Comparison of ENCODE assay signal across 10 cellular contexts in genomic region chr21:45455321-45456013, GRCh38. TPM values are rescaled to one million over a fixed set of nuclear protein-coding genes. Genes with fewer than 3 reads are reported as not detected.
A peak's percentile ranks its signal among the peaks of the same experiment; 100 is the strongest.
DNase-seq lines count a peak whose midpoint lies in the region; ATAC-seq and TF ChIP-seq lines count a peak whose summit lies in the region.
"Had no signal": no experiment of that assay in that cellular context is flagged by ENCODE, and none has a peak within 500 bp of the region (broad histone marks: within the 10 kb centered on the region; RNA-seq: fewer than 3 reads in every experiment).

No MANE protein-coding gene starts in this region.

- H2AFZ ChIP-seq in mammary epithelial cell (ENCODE audit: low read depth, low read length): peak overlapping the region; percentile 70

- peak; percentile 62 for ATAC-seq in activated naive CD8-positive, alpha-beta T cell treated with anti-CD3 and anti-CD28 coated beads, Interleukin-2, amount 10 ng/mL, durations not matched to agents 7 days and 5 days (ENCODE audit: low read depth)
- peak; percentile 75 to 87 (median 80) for ATAC-seq in right lobe of liver
- no peak for ATAC-seq in effector memory CD8-positive, alpha-beta T cell (replicated peaks)
- ATAC-seq in GM18870 (IDR thresholded peaks at IDR 0.05; ENCODE audit: unreplicated experiment): no peak
- ATAC-seq: CD8-positive, alpha-beta T cell had no signal

- peaks cover 31% of the 10 kb centered on the region for H3K4me1 ChIP-seq in mammary epithelial cell (ENCODE audit: insufficient read depth, low read length)
- peaks cover 0 to 44% (median 16%) of the 10 kb centered on the region in 4 donors for H3K4me1 ChIP-seq in right lobe of liver

- no peak overlapping the region for H3K9ac ChIP-seq in mammary epithelial cell (ENCODE audit: insufficient read depth, low read length)

- H3K27ac ChIP-seq in mammary epithelial cell (ENCODE audit: insufficient read depth, low read depth, low read length): no peak overlapping the region
- H3K27ac ChIP-seq in right lobe of liver: peak overlapping the region; percentile 39 to 78 (median 78)

- H3K9me3 Mint-ChIP-seq in activated naive CD8-positive, alpha-beta T cell treated with anti-CD3 and anti-CD28 coated beads, Interleukin-2, amount 10 ng/mL, durations not matched to agents 7 days and 5 days: peaks cover 7% of the 10 kb centered on the region
- H3K9me3 Mint-ChIP-seq in activated naive CD8-positive, alpha-beta T cell treated with anti-CD3 and anti-CD28 coated beads for 36 hours: no peaks in the 10 kb centered on the region
- no peaks in the 10 kb centered on the region for H3K9me3 Mint-ChIP-seq in effector memory CD8-positive, alpha-beta T cell
- H3K9me3 Mint-ChIP-seq in HFFc6: 0 out of 2 replicates have a peak, but pooled peaks cover 6% of the 10 kb centered on the region
- H3K9me3 Mint-ChIP-seq: CD8-positive, alpha-beta T cell had no signal

- WGBS in mammary epithelial cell (ENCODE audit: low coverage, missing lambda C conversion rate): 18% methylated on average over 9 of the region's 26 CpGs
- no CpG with 5 or more reads among the region's 26 CpGs for WGBS in right lobe of liver (ENCODE audit: insufficient coverage, low coverage, low lambda C conversion rate, missing lambda C conversion rate)

- no peak overlapping the region for H3K4me3 ChIP-seq in mammary epithelial cell (replicated peaks in 1 of 3; ENCODE audit: insufficient read depth in 1 of 3, low read depth in 2 of 3, low read length in 3 of 3)
- H3K4me3 ChIP-seq in right lobe of liver: peak overlapping the region; percentile 69 to 91 (median 79)

- H3K36me3 Mint-ChIP-seq in activated naive CD8-positive, alpha-beta T cell treated with anti-CD3 and anti-CD28 coated beads, Interleukin-2, amount 10 ng/mL, durations not matched to agents 7 days and 5 days: no peaks in the 10 kb centered on the region
- H3K36me3 Mint-ChIP-seq in activated naive CD8-positive, alpha-beta T cell treated with anti-CD3 and anti-CD28 coated beads for 36 hours: no peaks in the 10 kb centered on the region
- H3K36me3 Mint-ChIP-seq in effector memory CD8-positive, alpha-beta T cell (ENCODE audit: insufficient read depth): no peaks in the 10 kb centered on the region
- H3K36me3 Mint-ChIP-seq in HFFc6 (ENCODE audit: low read depth): no peaks in the 10 kb centered on the region
- H3K36me3 Mint-ChIP-seq: CD8-positive, alpha-beta T cell had no signal

- peaks cover 2% of the 10 kb centered on the region for H3K9me3 ChIP-seq in mammary epithelial cell (replicated peaks; ENCODE audit: insufficient read depth, low read length)
- no peaks in the 10 kb centered on the region for H3K9me3 ChIP-seq in right lobe of liver

- TF ChIP-seq POLR2A in right lobe of liver (IDR thresholded peaks at IDR 0.05): peak; percentile 80

- H3K36me3 ChIP-seq in mammary epithelial cell (ENCODE audit: insufficient read depth, low read length) (no peaks in the 10 kb centered on the region), right lobe of liver (peaks cover 0 to 4% (median 0%) of the 10 kb centered on the region in 4 donors)

- POLR2A ChIA-PET in activated naive CD8-positive, alpha-beta T cell treated with anti-CD3 and anti-CD28 coated beads, Interleukin-2, amount 10 ng/mL, durations not matched to agents 7 days and 5 days (lab: Charles Lee): no interaction called here

- TF ChIP-seq CTCF in mammary epithelial cell (conservative IDR thresholded peaks at IDR 0.05 in 1 of 2, IDR thresholded peaks at IDR 0.05 in 1 of 2; ENCODE audit: extremely low read depth in 1 of 2, insufficient read depth in 1 of 2, low read depth in 1 of 2, low read length in 2 of 2) (no peak), right lobe of liver (IDR thresholded peaks at IDR 0.05) (no peak), HFFc6 (IDR thresholded peaks at IDR 0.05) (no peak)

- dilution Hi-C loops in mammary epithelial cell (cut with HindIII; ENCODE audit: low sequenced_read_pairs): no loop called here

- no peaks in the 10 kb centered on the region for H3K27me3 Mint-ChIP-seq in activated naive CD8-positive, alpha-beta T cell treated with anti-CD3 and anti-CD28 coated beads, Interleukin-2, amount 10 ng/mL, durations not matched to agents 7 days and 5 days
- H3K27me3 Mint-ChIP-seq in activated naive CD8-positive, alpha-beta T cell treated with anti-CD3 and anti-CD28 coated beads for 36 hours: no peaks in the 10 kb centered on the region
- H3K27me3 Mint-ChIP-seq in effector memory CD8-positive, alpha-beta T cell: peaks cover 6 to 7% of the 10 kb centered on the region in 2 donors
- no peaks in the 10 kb centered on the region; the same call in 1 of the 2 replicates for H3K27me3 Mint-ChIP-seq in HFFc6 (ENCODE audit: insufficient read depth)

- CTCF ChIA-PET in mammary epithelial cell (lab: Charles Lee; ENCODE audit: low non-redundant PET): no interaction called here

- no TSS peak for BruUV-seq in mammary epithelial cell (replicated peaks; lab: Mats Ljungman, UMichigan)

- in situ Hi-C loops in mammary epithelial cell (cut with MboI; ENCODE audit: low sequenced_read_pairs in 2 of 2): no loop called here

- H3K27me3 ChIP-seq in mammary epithelial cell (ENCODE audit: insufficient read depth, low read length) (no peaks in the 10 kb centered on the region), right lobe of liver (no peaks in the 10 kb centered on the region)

- peaks cover 5% of the 10 kb centered on the region for H3K79me2 ChIP-seq in mammary epithelial cell (ENCODE audit: insufficient read depth, low read length)

- no peaks in the 10 kb centered on the region for H3K4me1 Mint-ChIP-seq in activated naive CD8-positive, alpha-beta T cell treated with anti-CD3 and anti-CD28 coated beads, Interleukin-2, amount 10 ng/mL, durations not matched to agents 7 days and 5 days
- H3K4me1 Mint-ChIP-seq in activated naive CD8-positive, alpha-beta T cell treated with anti-CD3 and anti-CD28 coated beads for 36 hours: no peaks in the 10 kb centered on the region
- H3K4me1 Mint-ChIP-seq in effector memory CD8-positive, alpha-beta T cell (ENCODE audit: low read depth in 2 of 2): no peaks in the 10 kb centered on the region
- peaks cover 9% of the 10 kb centered on the region for H3K4me1 Mint-ChIP-seq in HFFc6 (ENCODE audit: low read depth)

- H3K27ac Mint-ChIP-seq in activated naive CD8-positive, alpha-beta T cell treated with anti-CD3 and anti-CD28 coated beads, Interleukin-2, amount 10 ng/mL, durations not matched to agents 7 days and 5 days: no peak overlapping the region
- no peak overlapping the region for H3K27ac Mint-ChIP-seq in activated naive CD8-positive, alpha-beta T cell treated with anti-CD3 and anti-CD28 coated beads for 36 hours
- no peak overlapping the region for H3K27ac Mint-ChIP-seq in effector memory CD8-positive, alpha-beta T cell
- H3K27ac Mint-ChIP-seq in HFFc6: no peak overlapping the region; the same call in 1 of the 2 replicates
- H3K27ac Mint-ChIP-seq: CD8-positive, alpha-beta T cell had no signal

- H3K4me3 Mint-ChIP-seq in activated naive CD8-positive, alpha-beta T cell treated with anti-CD3 and anti-CD28 coated beads, Interleukin-2, amount 10 ng/mL, durations not matched to agents 7 days and 5 days: no peak overlapping the region
- no peak overlapping the region for H3K4me3 Mint-ChIP-seq in activated naive CD8-positive, alpha-beta T cell treated with anti-CD3 and anti-CD28 coated beads for 36 hours
- H3K4me3 Mint-ChIP-seq in effector memory CD8-positive, alpha-beta T cell: no peak overlapping the region
- H3K4me3 Mint-ChIP-seq in HFFc6: no peak overlapping the region
- H3K4me3 Mint-ChIP-seq: CD8-positive, alpha-beta T cell had no signal

- intact Hi-C loops in mammary epithelial cell (cut with micrococcal nuclease): no loop called here
- intact Hi-C loops in right lobe of liver (cut with DNase I): no loop called here

- DNase-seq in activated naive CD8-positive, alpha-beta T cell treated with anti-CD3 and anti-CD28 coated beads, Interleukin-2, amount 10 ng/mL, durations not matched to agents 7 days and 5 days: no peak
- no peak for DNase-seq in activated naive CD8-positive, alpha-beta T cell treated with anti-CD3 and anti-CD28 coated beads for 36 hours
- DNase-seq in mammary epithelial cell (peak; percentile 49), right lobe of liver (peak; percentile 90 to 95 (median 95)), NCI-H446 treated with DMSO at 0.1 percent for 48 hours (lab: John Stamatoyannopoulos, UW) (no peak), HFFc6 (no peak)
- DNase-seq in effector memory CD8-positive, alpha-beta T cell: no peak
- DNase-seq: activated gamma-delta T cell treated with Interleukin-2 at 50 U/mL for 16 hours had no signal

- peak overlapping the region; percentile 72 for H3K4me2 ChIP-seq in mammary epithelial cell (ENCODE audit: insufficient read depth, low read depth, low read length)

- no peaks in the 10 kb centered on the region for H4K20me1 ChIP-seq in mammary epithelial cell (ENCODE audit: insufficient read depth, low read length)

RNA-seq across cellular contexts. Expression of gene COL18A1, which starts 50.5 kb away (rescaled TPM):
- 10 to 100 TPM; 12.5 to 12.8 TPM for total RNA-seq in activated naive CD8-positive, alpha-beta T cell treated with anti-CD3 and anti-CD28 coated beads, Interleukin-2, amount 10 ng/mL, durations not matched to agents 7 days and 5 days
- 1 to 10 TPM; 3.5 to 4.0 TPM for total RNA-seq in activated naive CD8-positive, alpha-beta T cell treated with anti-CD3 and anti-CD28 coated beads for 36 hours
- total RNA-seq in mammary epithelial cell (10 to 100 TPM; 45.6 to 79.7 TPM), right lobe of liver (100 to 1,000 TPM; 261 to 487 (median 297) TPM)
- 27.3 TPM for polyA plus RNA-seq in mammary epithelial cell
- polyA minus RNA-seq in mammary epithelial cell: 7.5 TPM
- total RNA-seq in HFFc6 (2021; fragmentation: NEBNext Ultra II Directional; extraction: Animal tissue kit (Norgen Biotek cat#: 25700)): 10 to 100 TPM; 39.8 to 93.5 (median 86.8) TPM

Comparison
In these comparisons a context has a peak if more than half of its experiments do, and no peak if none do; other contexts are left out.
1. ATAC-seq: peak in activated naive CD8-positive, alpha-beta T cell treated with anti-CD3 and anti-CD28 coated beads, Interleukin-2, amount 10 ng/mL, durations not matched to agents 7 days and 5 days (single experiment) and right lobe of liver (4 of 4); none in effector memory CD8-positive, alpha-beta T cell (single experiment) and GM18870 (single experiment).
2. DNase-seq: peak in mammary epithelial cell (single experiment) and right lobe of liver (3 of 3); none in activated naive CD8-positive, alpha-beta T cell treated with anti-CD3 and anti-CD28 coated beads, Interleukin-2, amount 10 ng/mL, durations not matched to agents 7 days and 5 days (single experiment), activated naive CD8-positive, alpha-beta T cell treated with anti-CD3 and anti-CD28 coated beads for 36 hours (single experiment), NCI-H446 treated with DMSO at 0.1 percent for 48 hours (single experiment), effector memory CD8-positive, alpha-beta T cell (0 of 3) and HFFc6 (single experiment).
3. H3K4me3 ChIP-seq: peak in right lobe of liver (3 of 3); none in mammary epithelial cell (0 of 3).